Comparison of ENCODE assay signal across 17 cellular contexts in genomic region chrX:49250066-49250465, GRCh38. TPM values are rescaled to one million over a fixed set of nuclear protein-coding genes. Genes with fewer than 3 reads are reported as not detected.
DNase-seq lines count a peak whose midpoint lies in the region; ATAC-seq and TF ChIP-seq lines count a peak whose summit lies in the region.
"Had no signal": no experiment of that assay in that cellular context is flagged by ENCODE, and none has a peak within 500 bp of the region (broad histone marks: within the 10 kb centered on the region; RNA-seq: fewer than 3 reads in every experiment).

No MANE protein-coding gene starts in this region.

- peaks cover 20% of the 10 kb centered on the region for H3K36me3 Mint-ChIP-seq in activated CD4-positive, alpha-beta T cell treated with anti-CD3 and anti-CD28 coated beads, Interleukin-2, amount 10 ng/mL, durations not matched to agents 7 days and 5 days (ENCODE audit: low read depth)
- peaks cover 19% of the 10 kb centered on the region for H3K36me3 Mint-ChIP-seq in activated CD8-positive, alpha-beta T cell treated with anti-CD3 and anti-CD28 coated beads for 36 hours (ENCODE audit: low read depth)
- H3K36me3 Mint-ChIP-seq in effector memory CD8-positive, alpha-beta T cell (ENCODE audit: insufficient read depth), result peaks cover 14% of the 10 kb centered on the region
- peaks cover 81% of the 10 kb centered on the region for H3K36me3 Mint-ChIP-seq in stimulated activated effector memory CD8-positive, alpha-beta T cell treated with anti-CD3 and anti-CD28 coated beads, Interleukin-12 subunit alpha, Interleukin-12 subunit beta, amount 100 ng/mL, for 72 hours

- no peak for TF ChIP-seq CTCF in activated CD8-positive, alpha-beta T cell treated with anti-CD3 and anti-CD28 coated beads for 36 hours (IDR thresholded peaks at IDR 0.05)

- ATAC-seq in activated CD8-positive, alpha-beta T cell treated with anti-CD3 and anti-CD28 coated beads for 36 hours, result no peak
- ATAC-seq in effector memory CD8-positive, alpha-beta T cell (replicated peaks), result no peak
- ATAC-seq in stimulated activated effector memory CD8-positive, alpha-beta T cell treated with anti-CD3 and anti-CD28 coated beads, Interleukin-12 subunit alpha, Interleukin-12 subunit beta, amount 100 ng/mL, for 72 hours, result no peak
- ATAC-seq: A549, GM23338, HCT116 had no signal

- CTCF ChIA-PET in activated CD4-positive, alpha-beta T cell treated with anti-CD3 and anti-CD28 coated beads, Interleukin-2, amount 10 ng/mL, durations not matched to agents 7 days and 5 days (lab: Charles Lee), result interaction anchor here (1.0 to 1.3 kb wide), 2 partner anchors 16 to 23 kb away, joined by 3 read pairs; no protein-coding TSS in a partner anchor
- CTCF ChIA-PET in activated CD8-positive, alpha-beta T cell treated with anti-CD3 and anti-CD28 coated beads for 36 hours (lab: Charles Lee), result no interaction called here

- no peaks in the 10 kb centered on the region for H3K9me3 Mint-ChIP-seq in activated CD4-positive, alpha-beta T cell treated with anti-CD3 and anti-CD28 coated beads, Interleukin-2, amount 10 ng/mL, durations not matched to agents 7 days and 5 days
- H3K9me3 Mint-ChIP-seq in activated CD8-positive, alpha-beta T cell treated with anti-CD3 and anti-CD28 coated beads for 36 hours, result no peaks in the 10 kb centered on the region
- H3K9me3 Mint-ChIP-seq in effector memory CD8-positive, alpha-beta T cell, result no peaks in the 10 kb centered on the region
- no peaks in the 10 kb centered on the region for H3K9me3 Mint-ChIP-seq in stimulated activated effector memory CD8-positive, alpha-beta T cell treated with anti-CD3 and anti-CD28 coated beads, Interleukin-12 subunit alpha, Interleukin-12 subunit beta, amount 100 ng/mL, for 72 hours
- H3K9me3 Mint-ChIP-seq: GM23338, HFFc6 had no signal

- intact Hi-C loops in activated CD8-positive, alpha-beta T cell treated with anti-CD3 and anti-CD28 coated beads for 36 hours (cut with micrococcal nuclease), result no loop called here

- H3K27me3 Mint-ChIP-seq in activated CD4-positive, alpha-beta T cell treated with anti-CD3 and anti-CD28 coated beads, Interleukin-2, amount 10 ng/mL, durations not matched to agents 7 days and 5 days, result no peaks in the 10 kb centered on the region
- H3K27me3 Mint-ChIP-seq in activated CD8-positive, alpha-beta T cell treated with anti-CD3 and anti-CD28 coated beads for 36 hours, result no peaks in the 10 kb centered on the region
- no peaks in the 10 kb centered on the region for H3K27me3 Mint-ChIP-seq in effector memory CD8-positive, alpha-beta T cell
- H3K27me3 Mint-ChIP-seq: CD4-positive, alpha-beta memory T cell had no signal

- peaks cover 3% of the 10 kb centered on the region for H3K4me1 Mint-ChIP-seq in activated CD4-positive, alpha-beta T cell treated with anti-CD3 and anti-CD28 coated beads, Interleukin-2, amount 10 ng/mL, durations not matched to agents 7 days and 5 days
- peaks cover 7% of the 10 kb centered on the region for H3K4me1 Mint-ChIP-seq in activated CD8-positive, alpha-beta T cell treated with anti-CD3 and anti-CD28 coated beads for 36 hours (ENCODE audit: low read depth)
- peaks cover 0 to 9% of the 10 kb centered on the region in 2 donors for H3K4me1 Mint-ChIP-seq in effector memory CD8-positive, alpha-beta T cell (ENCODE audit: low read depth in 2 of 2)
- peaks cover 34% of the 10 kb centered on the region for H3K4me1 Mint-ChIP-seq in stimulated activated effector memory CD8-positive, alpha-beta T cell treated with anti-CD3 and anti-CD28 coated beads, Interleukin-12 subunit alpha, Interleukin-12 subunit beta, amount 100 ng/mL, for 72 hours
- H3K4me1 Mint-ChIP-seq: GM23338 had no signal

- no peak overlapping the region for H3K4me3 Mint-ChIP-seq in activated CD4-positive, alpha-beta T cell treated with anti-CD3 and anti-CD28 coated beads, Interleukin-2, amount 10 ng/mL, durations not matched to agents 7 days and 5 days
- no peak overlapping the region for H3K4me3 Mint-ChIP-seq in activated CD8-positive, alpha-beta T cell treated with anti-CD3 and anti-CD28 coated beads for 36 hours
- H3K4me3 Mint-ChIP-seq in effector memory CD8-positive, alpha-beta T cell, result no peak overlapping the region
- H3K4me3 Mint-ChIP-seq in stimulated activated effector memory CD8-positive, alpha-beta T cell treated with anti-CD3 and anti-CD28 coated beads, Interleukin-12 subunit alpha, Interleukin-12 subunit beta, amount 100 ng/mL, for 72 hours, result no peak overlapping the region
- H3K4me3 Mint-ChIP-seq: CD4-positive, alpha-beta memory T cell; GM23338; HFFc6 had no signal

- POLR2A ChIA-PET in activated CD4-positive, alpha-beta T cell treated with anti-CD3 and anti-CD28 coated beads, Interleukin-2, amount 10 ng/mL, durations not matched to agents 7 days and 5 days (lab: Charles Lee), result no interaction called here
- POLR2A ChIA-PET in activated CD8-positive, alpha-beta T cell treated with anti-CD3 and anti-CD28 coated beads for 36 hours (lab: Charles Lee), result interaction anchor here (1.3 kb wide), 2 partner anchors 9 to 13 kb away, joined by 3 to 5 read pairs; no protein-coding TSS in a partner anchor

- peak overlapping the region; percentile 36 for H3K27ac Mint-ChIP-seq in activated CD4-positive, alpha-beta T cell treated with anti-CD3 and anti-CD28 coated beads, Interleukin-2, amount 10 ng/mL, durations not matched to agents 7 days and 5 days
- H3K27ac Mint-ChIP-seq in activated CD8-positive, alpha-beta T cell treated with anti-CD3 and anti-CD28 coated beads for 36 hours, result peak overlapping the region; percentile 70
- H3K27ac Mint-ChIP-seq in effector memory CD8-positive, alpha-beta T cell, result peak overlapping the region; percentile 84 to 87
- peak overlapping the region; percentile 83 for H3K27ac Mint-ChIP-seq in stimulated activated effector memory CD8-positive, alpha-beta T cell treated with anti-CD3 and anti-CD28 coated beads, Interleukin-12 subunit alpha, Interleukin-12 subunit beta, amount 100 ng/mL, for 72 hours
- H3K27ac Mint-ChIP-seq: GM23338, HFFc6 had no signal

- no peak for DNase-seq in activated CD4-positive, alpha-beta T cell treated with anti-CD3 and anti-CD28 coated beads, Interleukin-2, amount 10 ng/mL, durations not matched to agents 7 days and 5 days
- no peak for DNase-seq in activated CD4-positive, alpha-beta T cell treated with anti-CD3 and anti-CD28 coated beads for 48 hours
- no peak for DNase-seq in activated CD8-positive, alpha-beta T cell treated with anti-CD3 and anti-CD28 coated beads for 36 hours
- DNase-seq in effector memory CD8-positive, alpha-beta T cell, result no peak
- DNase-seq in stimulated activated effector memory CD8-positive, alpha-beta T cell treated with anti-CD3 and anti-CD28 coated beads, Interleukin-12 subunit alpha, Interleukin-12 subunit beta, amount 100 ng/mL, for 72 hours (ENCODE audit: low spot score in 2 of 2), result no peak
- no peak for DNase-seq in superior temporal gyrus (ENCODE audit: extremely low spot score)
- DNase-seq in germinal center (ENCODE audit: low spot score), result no peak
- DNase-seq: AML-193; CD4-positive, alpha-beta memory T cell; DMS153; DMS79; GDM1; HFFc6 had no signal

RNA-seq across cellular contexts. Expression of gene FOXP3, which starts 14.4 kb away (rescaled TPM):
- total RNA-seq in activated CD4-positive, alpha-beta T cell treated with anti-CD3 and anti-CD28 coated beads, Interleukin-2, amount 10 ng/mL, durations not matched to agents 7 days and 5 days, result 10 to 100 TPM; 12.8 to 13.0 TPM
- 10 to 100 TPM; 22.3 to 23.5 TPM for total RNA-seq in activated CD8-positive, alpha-beta T cell treated with anti-CD3 and anti-CD28 coated beads for 36 hours
- total RNA-seq: Daoy had no signal

RNA-seq across cellular contexts. Expression of gene CCDC22, which starts 14.8 kb away (rescaled TPM):
- 10 to 100 TPM; 25.4 to 28.3 TPM for total RNA-seq in activated CD4-positive, alpha-beta T cell treated with anti-CD3 and anti-CD28 coated beads, Interleukin-2, amount 10 ng/mL, durations not matched to agents 7 days and 5 days
- total RNA-seq in activated CD8-positive, alpha-beta T cell treated with anti-CD3 and anti-CD28 coated beads for 36 hours, result 10 to 100 TPM; 27.4 to 29.9 TPM

RNA-seq across cellular contexts. Expression of gene CACNA1F, which starts 16.9 kb away (rescaled TPM):
- total RNA-seq in activated CD4-positive, alpha-beta T cell treated with anti-CD3 and anti-CD28 coated beads, Interleukin-2, amount 10 ng/mL, durations not matched to agents 7 days and 5 days, result under 1 TPM; 0.12 to 0.33 TPM
- 1 to 10 TPM in 1 of 2 experiments, under 1 TPM in 1; 0.90 to 1.1 TPM for total RNA-seq in activated CD8-positive, alpha-beta T cell treated with anti-CD3 and anti-CD28 coated beads for 36 hours
- total RNA-seq: Daoy, HFFc6 had no signal

RNA-seq across cellular contexts. Expression of gene PPP1R3F, which starts 19.5 kb away (rescaled TPM):
- total RNA-seq in activated CD4-positive, alpha-beta T cell treated with anti-CD3 and anti-CD28 coated beads, Interleukin-2, amount 10 ng/mL, durations not matched to agents 7 days and 5 days, result 10 to 100 TPM; 11.2 to 12.3 TPM
- 1 to 10 TPM; 4.8 to 5.4 TPM for total RNA-seq in activated CD8-positive, alpha-beta T cell treated with anti-CD3 and anti-CD28 coated beads for 36 hours

RNA-seq across cellular contexts. Expression of gene SYP, which starts 50.1 kb away (rescaled TPM):
- total RNA-seq in activated CD4-positive, alpha-beta T cell treated with anti-CD3 and anti-CD28 coated beads, Interleukin-2, amount 10 ng/mL, durations not matched to agents 7 days and 5 days, result 1 to 10 TPM; 2.5 to 2.7 TPM
- 10 to 100 TPM; 10.2 to 11.4 TPM for total RNA-seq in activated CD8-positive, alpha-beta T cell treated with anti-CD3 and anti-CD28 coated beads for 36 hours
